Comparison of ENCODE assay signal across 10 cellular contexts in the genomic region with DNA sequence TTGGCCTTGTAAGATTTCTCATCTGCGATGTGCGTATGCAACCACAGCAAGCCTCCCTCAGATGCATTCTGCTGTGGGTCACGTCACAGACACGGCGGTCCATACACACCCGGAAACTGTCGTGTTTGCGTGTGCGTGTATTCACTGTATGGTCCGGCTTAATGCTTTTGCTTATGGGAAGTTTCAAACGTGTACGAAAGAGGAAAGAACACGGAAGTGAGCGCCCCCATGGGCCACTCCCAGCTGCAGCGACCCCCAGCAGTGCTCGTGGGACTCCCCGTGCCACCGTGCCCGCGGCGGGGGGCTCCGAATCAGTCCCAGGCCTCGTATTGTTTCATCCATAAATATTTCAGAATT. TPM values are rescaled to one million over a fixed set of nuclear protein-coding genes. Genes with fewer than 3 reads are reported as not detected.
DNase-seq lines count a peak whose midpoint lies in the region; ATAC-seq and TF ChIP-seq lines count a peak whose summit lies in the region.
"Had no signal": no experiment of that assay in that cellular context is flagged by ENCODE, and none has a peak within 500 bp of the region (broad histone marks: within the 10 kb centered on the region; RNA-seq: fewer than 3 reads in every experiment).

No MANE protein-coding gene starts in this region.

- H3K36me3 ChIP-seq in esophagus squamous epithelium, result peaks cover 0 to 43% (median 9%) of the 10 kb centered on the region in 3 donors

- peaks cover 15 to 37% of the 10 kb centered on the region in 2 donors for H3K27me3 Mint-ChIP-seq in stimulated activated naive B cell treated with anti-CD40 and anti-IgM and Interleukin-4, amounts not matched to agents 10 μg/mL and 1 μg/mL and 100 μg/mL, for 72 hours
- H3K27me3 Mint-ChIP-seq in glutamatergic neuron (ENCODE audit: unreplicated experiment), result peaks cover 5% of the 10 kb centered on the region

- H3K4me3 ChIP-seq in LNCaP clone FGC (ENCODE audit: low read depth, low read length), result peak overlapping the region; percentile 5; the same call in 1 of the 2 replicates
- peak overlapping the region; percentile 4 to 58 (median 30) for H3K4me3 ChIP-seq in esophagus squamous epithelium
- H3K4me3 ChIP-seq: SK-N-MC had no signal

- peak overlapping the region; percentile 49 for H3K27ac Mint-ChIP-seq in stimulated activated naive B cell treated with anti-CD40 and anti-IgM and Interleukin-4, amounts not matched to agents 10 μg/mL and 1 μg/mL and 100 μg/mL, for 72 hours
- H3K27ac Mint-ChIP-seq in glutamatergic neuron (ENCODE audit: unreplicated experiment), result no peak overlapping the region
- H3K27ac Mint-ChIP-seq: endodermal cell had no signal

- TF ChIP-seq CTCF in LNCaP clone FGC (IDR thresholded peaks at IDR 0.05; ENCODE audit: control insufficient read depth, extremely low read depth, insufficient read depth) (no peak), esophagus squamous epithelium (IDR thresholded peaks at IDR 0.05) (peak in 1 of 6 experiments; percentile 7), glutamatergic neuron (IDR thresholded peaks at IDR 0.05; ENCODE audit: partially characterized antibody, unreplicated experiment) (no peak)

- DNase-seq in activated CD4-positive, CD25-positive, alpha-beta regulatory T cell (lab: John Stamatoyannopoulos, UW), result no peak
- DNase-seq in LNCaP clone FGC (ENCODE audit: low read depth), result no peak
- DNase-seq in esophagus squamous epithelium (lab: John Stamatoyannopoulos, UW), result no peak
- DNase-seq in stimulated activated naive B cell treated with anti-CD40 and anti-IgM and Interleukin-4, amounts not matched to agents 10 μg/mL and 1 μg/mL and 100 μg/mL, for 72 hours, result no peak
- DNase-seq in DMS53 (lab: John Stamatoyannopoulos, UW), result no peak
- no peak for DNase-seq in glutamatergic neuron

- peaks cover 1 to 8% of the 10 kb centered on the region in 2 donors for H3K36me3 Mint-ChIP-seq in stimulated activated naive B cell treated with anti-CD40 and anti-IgM and Interleukin-4, amounts not matched to agents 10 μg/mL and 1 μg/mL and 100 μg/mL, for 72 hours
- no peaks in the 10 kb centered on the region for H3K36me3 Mint-ChIP-seq in glutamatergic neuron (ENCODE audit: unreplicated experiment)

- no peaks in the 10 kb centered on the region for H3K9me3 ChIP-seq in esophagus squamous epithelium

- peak overlapping the region; percentile 3 to 77 (median 69) for H3K27ac ChIP-seq in esophagus squamous epithelium
- H3K27ac ChIP-seq: SK-N-MC had no signal

- H3K4me3 Mint-ChIP-seq in stimulated activated naive B cell treated with anti-CD40 and anti-IgM and Interleukin-4, amounts not matched to agents 10 μg/mL and 1 μg/mL and 100 μg/mL, for 72 hours, result peak overlapping the region; percentile 70 to 72
- no peak overlapping the region for H3K4me3 Mint-ChIP-seq in glutamatergic neuron (ENCODE audit: unreplicated experiment)
- H3K4me3 Mint-ChIP-seq: endodermal cell had no signal

- peaks cover 14 to 71% (median 36%) of the 10 kb centered on the region in 3 donors for H3K4me1 ChIP-seq in esophagus squamous epithelium

- H3K27me3 ChIP-seq in esophagus squamous epithelium, result peaks cover 0 to 10% (median 0%) of the 10 kb centered on the region in 4 donors

- H3K4me1 Mint-ChIP-seq in stimulated activated naive B cell treated with anti-CD40 and anti-IgM and Interleukin-4, amounts not matched to agents 10 μg/mL and 1 μg/mL and 100 μg/mL, for 72 hours, result peaks cover 11 to 19% of the 10 kb centered on the region in 2 donors
- peaks cover 11% of the 10 kb centered on the region for H3K4me1 Mint-ChIP-seq in glutamatergic neuron (ENCODE audit: low read depth, unreplicated experiment)

- H3K9me3 Mint-ChIP-seq in stimulated activated naive B cell treated with anti-CD40 and anti-IgM and Interleukin-4, amounts not matched to agents 10 μg/mL and 1 μg/mL and 100 μg/mL, for 72 hours, result peaks cover 3 to 5% of the 10 kb centered on the region in 2 donors
- H3K9me3 Mint-ChIP-seq in glutamatergic neuron (ENCODE audit: unreplicated experiment), result peaks cover 2% of the 10 kb centered on the region
- H3K9me3 Mint-ChIP-seq: endodermal cell had no signal

- ATAC-seq in activated CD4-positive, CD25-positive, alpha-beta regulatory T cell treated with anti-CD3 and anti-CD28 coated beads, Interleukin-2, amount 50 U/mL, for 24 hours, result peak; percentile 30 to 49
- peak; percentile 55 to 64 for ATAC-seq in stimulated activated naive B cell treated with anti-CD40 and anti-IgM and Interleukin-4, amounts not matched to agents 10 μg/mL and 1 μg/mL and 100 μg/mL, for 72 hours (replicated peaks)
- ATAC-seq in HG03039 (IDR thresholded peaks at IDR 0.05; ENCODE audit: unreplicated experiment), result no peak

- 58 to 60% methylated on average over 19 to 23 of the region's 23 CpGs for WGBS in esophagus squamous epithelium, 2 donors

- intact Hi-C loops in esophagus squamous epithelium (cut with DNase I), result no loop called here

- TF ChIP-seq POLR2A in esophagus squamous epithelium (IDR thresholded peaks at IDR 0.05), result no peak

RNA-seq across cellular contexts. Expression of a gene that starts 10.2 kb away (rescaled TPM):
- total RNA-seq in esophagus squamous epithelium (10 to 100 TPM in 3 of 4 donors, 1 to 10 TPM in 1; 8.3 to 37.6 (median 15.1) TPM), glutamatergic neuron (ENCODE audit: unreplicated experiment) (34.3 TPM)

RNA-seq across cellular contexts. Expression of a gene that starts 25.9 kb away (rescaled TPM):
- total RNA-seq in esophagus squamous epithelium, result 10 to 100 TPM in 3 of 4 donors, 1 to 10 TPM in 1; 8.4 to 25.6 (median 12.9) TPM
- 48.3 TPM for total RNA-seq in glutamatergic neuron (ENCODE audit: unreplicated experiment)
